In genomic region chr20:11158146-11158545, GRCh38 we compare ENCODE assay signal across 19 cellular contexts.
"Had no signal": no experiment of that assay in that cellular context is flagged by ENCODE, and none has a peak within 500 bp of the region (broad histone marks: within the 10 kb centered on the region; RNA-seq: fewer than 3 reads in every experiment).

No MANE protein-coding gene starts in this region.

- H3K27me3 ChIP-seq: brain microvascular endothelial cell, neural progenitor cell had no signal

- H3K27ac ChIP-seq: brain microvascular endothelial cell, neural progenitor cell had no signal

- H3K4me3 ChIP-seq: neural progenitor cell, prostate gland had no signal

- ATAC-seq: activated naive CD8-positive, alpha-beta T cell treated with anti-CD3 and anti-CD28 coated beads, Interleukin-2, amount 50 U/mL, for 24 hours; activated T-cell treated with anti-CD3 and anti-CD28 coated beads, Interleukin-2, amount 50 U/mL, for 4 hours; effector memory CD8-positive, alpha-beta T cell; left ventricle myocardium superior; naive thymus-derived CD4-positive, alpha-beta T cell; right cardiac atrium; stimulated activated naive CD8-positive, alpha-beta T cell treated with anti-CD3 and anti-CD28 coated beads, Interleukin-15, amount 100 ng/mL, for 72 hours had no signal

- H3K9me3 ChIP-seq: prostate gland, SK-N-SH had no signal

- H3K36me3 ChIP-seq: brain microvascular endothelial cell, neural progenitor cell, prostate gland had no signal

- H3K4me1 ChIP-seq: neural progenitor cell, prostate gland had no signal

- DNase-seq: activated CD4-positive, alpha-beta T cell treated with anti-CD3 and anti-CD28 coated beads, Interleukin-2, amount 50 U/mL, for 1 hour; activated CD4-positive, CD25-positive, alpha-beta regulatory T cell treated with anti-CD3 and anti-CD28 coated beads, Interleukin-2, amount 50 U/mL, for 72 hours; activated CD8-positive, alpha-beta memory T cell treated with anti-CD3 and anti-CD28 coated beads, Interleukin-2, amount 50 U/mL, for 4 hours; activated effector memory CD4-positive, alpha-beta T cell treated with Interleukin-2 at 50 U/mL for 16 hours; activated naive CD4-positive, alpha-beta T cell treated with anti-CD3 and anti-CD28 coated beads, Interleukin-2, amount 10 ng/mL, durations not matched to agents 7 days and 5 days; activated naive CD8-positive, alpha-beta T cell treated with anti-CD3 and anti-CD28 coated beads, Interleukin-2, amount 50 U/mL, for 24 hours; activated T-cell treated with anti-CD3 and anti-CD28 coated beads, Interleukin-2, amount 50 U/mL, for 4 hours; anterior cingulate cortex; brain microvascular endothelial cell; effector memory CD8-positive, alpha-beta T cell; left ventricle myocardium superior; mesenchymal stem cell; naive thymus-derived CD4-positive, alpha-beta T cell; right cardiac atrium; SK-N-SH; stimulated activated CD4-positive, alpha-beta T cell treated with anti-CD3 and anti-CD28 coated beads, Interleukin-4, amount 100 ng/mL, for 1 hour; stimulated activated naive CD8-positive, alpha-beta T cell treated with anti-CD3 and anti-CD28 coated beads, Interleukin-15, amount 100 ng/mL, for 72 hours had no signal
